In genomic region chr16:48963306-48963705, GRCh38 we compare ENCODE assay signal across 18 cellular contexts.
DNase-seq lines count a peak whose midpoint lies in the region; TF ChIP-seq lines count a peak whose summit lies in the region.
"Had no signal": no experiment of that assay in that cellular context is flagged by ENCODE, and none has a peak within 500 bp of the region (broad histone marks: within the 10 kb centered on the region; RNA-seq: fewer than 3 reads in every experiment).

No MANE protein-coding gene starts in this region.

- H3K9me3 ChIP-seq in Caco-2, result 0 out of 2 replicates have a peak, but pooled peaks cover 3% of the 10 kb centered on the region

- intact Hi-C loops in Caco-2 (cut with micrococcal nuclease; ENCODE audit: unreplicated experiment), result no loop called here

- H3K27me3 Mint-ChIP-seq in Caco-2 (ENCODE audit: insufficient read depth, unreplicated experiment), result no peaks in the 10 kb centered on the region
- H3K27me3 Mint-ChIP-seq in activated naive CD4-positive, alpha-beta T cell treated with anti-CD3 and anti-CD28 coated beads, Interleukin-2, amount 10 ng/mL, durations not matched to agents 7 days and 5 days, result no peaks in the 10 kb centered on the region
- H3K27me3 Mint-ChIP-seq: CD4-positive, CD25-positive, alpha-beta regulatory T cell; effector memory CD8-positive, alpha-beta T cell; IgD-negative memory B cell; type B pancreatic cell had no signal

- no peak overlapping the region for H3K4me3 Mint-ChIP-seq in Caco-2 (ENCODE audit: unreplicated experiment)
- H3K4me3 Mint-ChIP-seq in activated naive CD4-positive, alpha-beta T cell treated with anti-CD3 and anti-CD28 coated beads, Interleukin-2, amount 10 ng/mL, durations not matched to agents 7 days and 5 days, result no peak overlapping the region
- H3K4me3 Mint-ChIP-seq: brain; CD4-positive, CD25-positive, alpha-beta regulatory T cell; effector memory CD8-positive, alpha-beta T cell; natural killer cell; type B pancreatic cell had no signal

- POLR2A ChIA-PET in Caco-2 (lab: Charles Lee), result no interaction called here

- CTCF ChIA-PET in Caco-2 (lab: Charles Lee), result no interaction called here
- CTCF ChIA-PET in activated naive CD4-positive, alpha-beta T cell treated with anti-CD3 and anti-CD28 coated beads, Interleukin-2, amount 10 ng/mL, durations not matched to agents 7 days and 5 days (lab: Charles Lee), result no interaction called here

- H3K27me3 ChIP-seq in Caco-2 (replicated peaks; ENCODE audit: control insufficient read depth, insufficient read depth, low read length), result no peaks in the 10 kb centered on the region

- H3K9me3 Mint-ChIP-seq in Caco-2 (ENCODE audit: unreplicated experiment), result peaks cover 15% of the 10 kb centered on the region
- H3K9me3 Mint-ChIP-seq in activated naive CD4-positive, alpha-beta T cell treated with anti-CD3 and anti-CD28 coated beads, Interleukin-2, amount 10 ng/mL, durations not matched to agents 7 days and 5 days, result peaks cover 5% of the 10 kb centered on the region

- no peaks in the 10 kb centered on the region for H3K36me3 Mint-ChIP-seq in Caco-2 (ENCODE audit: insufficient read depth, unreplicated experiment)
- H3K36me3 Mint-ChIP-seq in activated naive CD4-positive, alpha-beta T cell treated with anti-CD3 and anti-CD28 coated beads, Interleukin-2, amount 10 ng/mL, durations not matched to agents 7 days and 5 days, result no peaks in the 10 kb centered on the region
- H3K36me3 Mint-ChIP-seq: brain; CD4-positive, CD25-positive, alpha-beta regulatory T cell; IgD-negative memory B cell; natural killer cell; type B pancreatic cell had no signal

- H3K4me3 ChIP-seq in Caco-2 (ENCODE audit: low read depth, low read length), result no peak overlapping the region

- H3K27ac Mint-ChIP-seq in Caco-2 (ENCODE audit: unreplicated experiment), result no peak overlapping the region
- H3K27ac Mint-ChIP-seq in activated naive CD4-positive, alpha-beta T cell treated with anti-CD3 and anti-CD28 coated beads, Interleukin-2, amount 10 ng/mL, durations not matched to agents 7 days and 5 days, result no peak overlapping the region
- H3K27ac Mint-ChIP-seq: effector memory CD8-positive, alpha-beta T cell; IgD-negative memory B cell; natural killer cell; type B pancreatic cell had no signal

- DNase-seq in Daoy (ENCODE audit: low read depth), result peak; percentile 64
- DNase-seq in LHCN-M2 (ENCODE audit: low read depth), result peak; percentile 80
- peak; percentile 60 for DNase-seq in astrocyte of the hippocampus (ENCODE audit: low read depth, low spot score)
- peak; percentile 71 for DNase-seq in myocyte (ENCODE audit: low read depth)
- DNase-seq in Caco-2, result no peak
- no peak for DNase-seq in RKO (ENCODE audit: low spot score)
- DNase-seq in stimulated activated CD4-positive, alpha-beta T cell treated with anti-CD3 and anti-CD28 coated beads, Interleukin-15, amount 100 ng/mL, for 24 hours, result no peak
- no peak for DNase-seq in activated naive CD4-positive, alpha-beta T cell treated with anti-CD3 and anti-CD28 coated beads, Interleukin-2, amount 10 ng/mL, durations not matched to agents 7 days and 5 days
- DNase-seq: CD4-positive, CD25-positive, alpha-beta regulatory T cell; effector memory CD8-positive, alpha-beta T cell; left colon; natural killer cell; NCI-H526; stimulated activated CD4-positive, alpha-beta T cell treated with anti-CD3 and anti-CD28 coated beads, Interleukin-4, amount 100 ng/mL, for 1 hour; T1000 had no signal

- no peak for TF ChIP-seq CTCF in Caco-2 (IDR thresholded peaks at IDR 0.05; ENCODE audit: insufficient read depth in 1 of 2, low read depth in 1 of 2, low read length in 1 of 2, severe bottlenecking in 1 of 2, unreplicated experiment in 1 of 2)

- no peaks in the 10 kb centered on the region for H3K36me3 ChIP-seq in Caco-2 (ENCODE audit: control insufficient read depth, insufficient read depth, low read length)

- no peaks in the 10 kb centered on the region for H3K4me1 Mint-ChIP-seq in Caco-2 (ENCODE audit: low read depth, unreplicated experiment)
- no peaks in the 10 kb centered on the region for H3K4me1 Mint-ChIP-seq in activated naive CD4-positive, alpha-beta T cell treated with anti-CD3 and anti-CD28 coated beads, Interleukin-2, amount 10 ng/mL, durations not matched to agents 7 days and 5 days
- H3K4me1 Mint-ChIP-seq: CD4-positive, CD25-positive, alpha-beta regulatory T cell; natural killer cell had no signal

- BruUV-seq in Caco-2 (replicated peaks; lab: Mats Ljungman, UMichigan), result no TSS peak

- H3K4me1 ChIP-seq in Caco-2, result peaks cover 30% of the 10 kb centered on the region

Comparison
In these comparisons a context has a peak if more than half of its experiments do, and no peak if none do; other contexts are left out.
1. DNase-seq: peak in Daoy (single experiment), LHCN-M2 (single experiment), astrocyte of the hippocampus (single experiment) and myocyte (single experiment); none in Caco-2 (0 of 2), RKO (single experiment), stimulated activated CD4-positive, alpha-beta T cell treated with anti-CD3 and anti-CD28 coated beads, Interleukin-15, amount 100 ng/mL, for 24 hours (single experiment) and activated naive CD4-positive, alpha-beta T cell treated with anti-CD3 and anti-CD28 coated beads, Interleukin-2, amount 10 ng/mL, durations not matched to agents 7 days and 5 days (single experiment).